In the genomic region with DNA sequence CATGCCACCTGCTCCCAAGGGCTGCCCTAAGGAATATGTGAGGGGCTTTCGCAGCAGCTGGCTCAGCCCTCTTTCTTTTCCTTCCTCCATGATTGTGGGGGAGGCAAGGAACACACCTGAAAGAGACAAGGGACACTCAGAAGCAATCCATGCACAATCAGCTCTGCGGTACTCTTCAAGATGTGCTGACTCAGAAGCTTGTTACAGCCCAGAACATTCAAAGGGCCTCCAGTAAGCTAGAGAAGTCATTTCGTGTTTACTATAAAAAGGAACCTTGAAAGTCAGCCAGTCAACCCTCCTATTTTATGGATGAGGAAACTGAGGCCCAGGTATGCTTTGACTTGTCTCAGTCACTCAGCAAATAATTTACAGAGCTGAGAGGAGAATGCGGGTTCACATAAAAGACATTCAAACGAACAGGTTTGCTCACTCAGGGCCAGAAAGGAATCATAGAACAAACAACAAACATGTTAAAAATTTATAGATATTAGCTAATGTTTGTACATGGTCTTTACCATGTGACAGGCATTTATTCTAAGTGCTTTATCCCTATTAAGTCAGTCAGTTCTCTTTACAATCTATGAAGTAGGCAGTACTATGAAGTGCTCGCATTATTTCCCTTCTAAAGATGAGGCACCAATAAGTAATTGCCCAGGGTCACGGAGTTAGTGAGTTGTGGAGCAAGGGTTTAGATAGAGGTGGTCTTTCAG, we compare ENCODE assay signal across 21 cellular contexts. TPM values are rescaled to one million over a fixed set of nuclear protein-coding genes. Genes with fewer than 3 reads are reported as not detected.
A peak's percentile ranks its signal among the peaks of the same experiment; 100 is the strongest.
DNase-seq lines count a peak whose midpoint lies in the region; ATAC-seq, FAIRE-seq and TF ChIP-seq lines count a peak whose summit lies in the region.
"Had no signal": no experiment of that assay in that cellular context is flagged by ENCODE, and none has a peak within 500 bp of the region (broad histone marks: within the 10 kb centered on the region; RNA-seq: fewer than 3 reads in every experiment).

No MANE protein-coding gene starts in this region.

- POLR2A ChIA-PET in A549 (lab: Yijun Ruan, JAX), result interaction anchor here (0.5 kb wide), 1 partner anchor 67 kb away, joined by 3 read pairs; no protein-coding TSS in a partner anchor

- H3K4me3 ChIP-seq in A549 (no peak overlapping the region), LNCaP clone FGC (ENCODE audit: low read depth, low read length) (no peak overlapping the region), Peyer's patch (no peak overlapping the region)
- H3K4me3 ChIP-seq: BLaER1 treated with 17β-estradiol and CSF1 and Interleukin-3, amounts not matched to agents 10 nM and 100 nM; HAP-1 had no signal

- no peaks in the 10 kb centered on the region for H3K27me3 ChIP-seq in Peyer's patch
- H3K27me3 ChIP-seq: BLaER1 treated with 17β-estradiol and CSF1 and Interleukin-3, amounts not matched to agents 10 nM and 100 nM had no signal

- CTCF ChIA-PET in A549 (lab: Yijun Ruan, JAX), result interaction anchor here (0.8 kb wide), 1 partner anchor 23 kb away, joined by 3 read pairs; no protein-coding TSS in a partner anchor

- no peak for TF ChIP-seq CTCF in A549 (IDR thresholded peaks at IDR 0.05)
- no peak for TF ChIP-seq CTCF in LNCaP clone FGC (IDR thresholded peaks at IDR 0.05; ENCODE audit: control insufficient read depth, extremely low read depth, insufficient read depth)
- no peak for TF ChIP-seq CTCF in VCaP (conservative IDR thresholded peaks at IDR 0.05)
- no peak for TF ChIP-seq CTCF in Peyer's patch (IDR thresholded peaks at IDR 0.05)

- no peak for TF ChIP-seq RAD21 in A549 (conservative IDR thresholded peaks at IDR 0.05 in 1 of 2, IDR thresholded peaks at IDR 0.05 in 1 of 2)

- DNase-seq in A549 (ENCODE audit: low read depth in 1 of 2, low spot score in 1 of 2), result no peak
- peak; percentile 99 for DNase-seq in LNCaP clone FGC (ENCODE audit: low read depth)
- DNase-seq in kidney glomerular epithelial cell (lab: John Stamatoyannopoulos, UW), result no peak
- no peak for DNase-seq in Peyer's patch
- DNase-seq: ACHN; AML-193; BE2C; Caco-2; CD4-positive, alpha-beta memory T cell; DMS153; DND-41; GOT3; HFFc6 had no signal

- H3K4me1 ChIP-seq in A549, result no peaks in the 10 kb centered on the region
- H3K4me1 ChIP-seq in Peyer's patch, result no peaks in the 10 kb centered on the region
- H3K4me1 ChIP-seq: BE2C; BLaER1 treated with 17β-estradiol and CSF1 and Interleukin-3, amounts not matched to agents 10 nM and 100 nM had no signal

- 52% methylated on average over 7 of the region's 7 CpGs for WGBS in A549 (ENCODE audit: missing lambda C conversion rate)

- no peaks in the 10 kb centered on the region for H3K36me3 ChIP-seq in Peyer's patch
- H3K36me3 ChIP-seq: BE2C; BLaER1 treated with 17β-estradiol and CSF1 and Interleukin-3, amounts not matched to agents 10 nM and 100 nM; HAP-1 had no signal

- no peak for FAIRE-seq in A549 (lab: Jason Lieb, UNC)
- FAIRE-seq: A204.1, G401.6, GM12892, H54 had no signal

- TF ChIP-seq EP300 in A549 (IDR thresholded peaks at IDR 0.05), result no peak

- no peak for ATAC-seq in A549
- no peak for ATAC-seq in HG02884 (IDR thresholded peaks at IDR 0.05; ENCODE audit: unreplicated experiment)

- H3K9me3 ChIP-seq in A549 (no peaks in the 10 kb centered on the region), Peyer's patch (no peaks in the 10 kb centered on the region)
- H3K9me3 ChIP-seq: BE2C; BLaER1 treated with 17β-estradiol and CSF1 and Interleukin-3, amounts not matched to agents 10 nM and 100 nM; Caco-2; HAP-1 had no signal

- TF ChIP-seq POLR2A in A549 (IDR thresholded peaks at IDR 0.05; ENCODE audit: low read length), result no peak
- TF ChIP-seq POLR2A in Peyer's patch (IDR thresholded peaks at IDR 0.05), result no peak

- no peak overlapping the region for H3K4me2 ChIP-seq in A549
- H3K4me2 ChIP-seq: BLaER1 treated with 17β-estradiol and CSF1 and Interleukin-3, amounts not matched to agents 10 nM and 100 nM had no signal

- H3K27ac ChIP-seq in A549 (no peak overlapping the region), VCaP (peak overlapping the region; percentile 67), Peyer's patch (no peak overlapping the region)
- H3K27ac ChIP-seq: BLaER1 treated with 17β-estradiol and CSF1 and Interleukin-3, amounts not matched to agents 10 nM and 100 nM had no signal

TF ChIP-seq in A549, 52 proteins besides CTCF, POLR2A, EP300 and RAD21:
- TF ChIP-seq MAFK (IDR thresholded peaks at IDR 0.05; ENCODE audit: partially characterized antibody) (peak; percentile 21), NR3C1 (IDR thresholded peaks at IDR 0.05) (no peak)

RNA-seq across cellular contexts. Expression of gene SLC22A23, which starts 37.7 kb away (rescaled TPM):
- polyA plus RNA-seq in A549 (2011; rRNA removed) (4.4 and 9.3 TPM in 2 replicates), A549 (2017; fragmentation: RNase III; extraction: RNeasy Plus Mini Kit Qiagen cat#74134 plus additional on column Dnase treatment) (5.1 to 6.3 TPM (median 6.2 TPM) in 3 replicates)
- 3.0 and 3.9 TPM in 2 replicates for polyA plus RNA-seq in A549 (2012; cell fraction: cytosol; rRNA removed)
- 5.0 and 7.8 TPM in 2 replicates for polyA plus RNA-seq in A549 (2012; cell fraction: nucleus; rRNA removed)
- 11.4 and 14.7 TPM in 2 replicates for polyA minus RNA-seq in A549 (2011; rRNA and poly(A)+ RNA removed)
- total RNA-seq in Peyer's patch, result 100 to 1,000 TPM in 2 of 4 donors, 10 to 100 TPM in 2; 22.3 to 145 (median 91.6) TPM
